1 cellular context compared by ENCODE assay signal in genomic region chr20:50745634-50746137, GRCh38.
TF ChIP-seq lines count a peak whose summit lies in the region.

No MANE protein-coding gene starts in this region.

TF ChIP-seq in HEK293, 187 proteins besides CTCF, POLR2A, EP300 and RAD21 (continued from another document):
- TF ChIP-seq ZNF37A (tag by site-specific recombination; IDR thresholded peaks at IDR 0.05), result no peak
- no peak for TF ChIP-seq ATF2 (tag by site-specific recombination; IDR thresholded peaks at IDR 0.05; ENCODE audit: low read depth)
- no peak for TF ChIP-seq ZNF785 (tag by site-specific recombination; IDR thresholded peaks at IDR 0.05)
- no peak for TF ChIP-seq ZNF791 (tag by site-specific recombination; IDR thresholded peaks at IDR 0.05)
- no peak for TF ChIP-seq YY2 (tag by site-specific recombination; IDR thresholded peaks at IDR 0.05)
- no peak for TF ChIP-seq ZNF10 (tag by site-specific recombination; IDR thresholded peaks at IDR 0.05)
- TF ChIP-seq ZBTB1 (tag by site-specific recombination; IDR thresholded peaks at IDR 0.05), result 0 out of 2 replicates have a peak, but pooled peaks have one; percentile 34
- no peak for TF ChIP-seq ZNF292 (tag by site-specific recombination; IDR thresholded peaks at IDR 0.05; ENCODE audit: borderline replicate concordance, low read depth)
- TF ChIP-seq PRDM4 (tag by site-specific recombination; IDR thresholded peaks at IDR 0.05), result peak; percentile 56
- TF ChIP-seq FEZF1 (tag by site-specific recombination; IDR thresholded peaks at IDR 0.05), result peak; percentile 51; the same call in 1 of the 2 replicates
- no peak for TF ChIP-seq SCRT1 (tag by site-specific recombination; IDR thresholded peaks at IDR 0.05; ENCODE audit: borderline replicate concordance)
- TF ChIP-seq ZFP3 (tag by site-specific recombination; IDR thresholded peaks at IDR 0.05; ENCODE audit: low read depth), result no peak
- no peak for TF ChIP-seq ZNF324 (tag by site-specific recombination; IDR thresholded peaks at IDR 0.05)
- TF ChIP-seq TSHZ1 (tag by site-specific recombination; IDR thresholded peaks at IDR 0.05; ENCODE audit: borderline replicate concordance), result 0 out of 2 replicates have a peak, but pooled peaks have one; percentile 6
- peak; percentile 37; the same call in 1 of the 2 replicates for TF ChIP-seq ZNF561 (tag by site-specific recombination; IDR thresholded peaks at IDR 0.05; ENCODE audit: borderline replicate concordance)
